8 cellular contexts compared by ENCODE assay signal in genomic region chr5:124806026-124806856, GRCh38. TPM values are rescaled to one million over a fixed set of nuclear protein-coding genes. Genes with fewer than 3 reads are reported as not detected.
DNase-seq lines count a peak whose midpoint lies in the region; ATAC-seq, FAIRE-seq and TF ChIP-seq lines count a peak whose summit lies in the region.

No MANE protein-coding gene starts in this region.

- no peak overlapping the region for H3K9ac ChIP-seq in endocrine pancreas (ENCODE audit: control insufficient read depth, insufficient read depth, low read length)

- H3K27me3 Mint-ChIP-seq in natural killer cell (ENCODE audit: low read depth in 2 of 2): no peaks in the 10 kb centered on the region

- peak; percentile 92 for DNase-seq in G401 (ENCODE audit: low spot score)
- DNase-seq in NCI-H524 treated with DMSO at 0.1 percent for 48 hours (lab: John Stamatoyannopoulos, UW): peak; percentile 21
- peak; percentile 80 for DNase-seq in lower lobe of right lung
- DNase-seq in stimulated activated CD4-positive, alpha-beta T cell treated with anti-CD3 and anti-CD28 coated beads, Interleukin-1b, Interleukin-23, amount 100 ng/mL, for 48 hours: no peak
- DNase-seq in spleen: no peak
- no peak for DNase-seq in natural killer cell
- no peak for DNase-seq in GM12891 (ENCODE audit: insufficient read length, low spot score)

- H3K9me3 Mint-ChIP-seq in natural killer cell: no peaks in the 10 kb centered on the region

- peaks cover 12% of the 10 kb centered on the region for H3K4me1 ChIP-seq in endocrine pancreas (ENCODE audit: control insufficient read depth, insufficient read depth, low read length)
- H3K4me1 ChIP-seq in lower lobe of right lung: no peaks in the 10 kb centered on the region
- no peaks in the 10 kb centered on the region for H3K4me1 ChIP-seq in spleen

- TF ChIP-seq POLR2A in spleen (IDR thresholded peaks at IDR 0.05): no peak
- no peak for TF ChIP-seq POLR2A in GM12891 (IDR thresholded peaks at IDR 0.05; ENCODE audit: low read depth, low read length)

- H3K36me3 ChIP-seq in endocrine pancreas (ENCODE audit: control insufficient read depth, insufficient read depth, low read length) (no peaks in the 10 kb centered on the region), lower lobe of right lung (no peaks in the 10 kb centered on the region), spleen (no peaks in the 10 kb centered on the region)

- H3K27me3 ChIP-seq in endocrine pancreas (ENCODE audit: control insufficient read depth, insufficient read depth, low read length) (no peaks in the 10 kb centered on the region), lower lobe of right lung (ENCODE audit: low read depth) (no peaks in the 10 kb centered on the region), spleen (replicated peaks in 1 of 7) (no peaks in the 10 kb centered on the region)

- no peak overlapping the region for H3K27ac ChIP-seq in lower lobe of right lung
- H3K27ac ChIP-seq in spleen: no peak overlapping the region

- no peak for TF ChIP-seq CTCF in lower lobe of right lung (IDR thresholded peaks at IDR 0.05)
- TF ChIP-seq CTCF in spleen (IDR thresholded peaks at IDR 0.05 in 8 of 11, conservative IDR thresholded peaks at IDR 0.05 in 3 of 11): no peak
- TF ChIP-seq CTCF in natural killer cell (IDR thresholded peaks at IDR 0.05): no peak

- peak overlapping the region; percentile 42 for H3K4me3 ChIP-seq in endocrine pancreas (ENCODE audit: control insufficient read depth, insufficient read depth, low read length)
- no peak overlapping the region for H3K4me3 ChIP-seq in lower lobe of right lung
- no peak overlapping the region for H3K4me3 ChIP-seq in spleen

- H3K27ac Mint-ChIP-seq in natural killer cell: no peak overlapping the region

- intact Hi-C loops in lower lobe of right lung (cut with DNase I) (no loop called here), spleen (cut with DNase I; ENCODE audit: low total_unique reads) (no loop called here), natural killer cell (cut with micrococcal nuclease) (no loop called here)

- ATAC-seq in lower lobe of right lung (peak in 1 of 2 donors; percentile 73), natural killer cell (no peak)

- in situ Hi-C loops in G401 (cut with HindIII; ENCODE audit: low sequenced_read_pairs): no loop called here

- H3K9me3 ChIP-seq in endocrine pancreas (ENCODE audit: control insufficient read depth, low read length): no peaks in the 10 kb centered on the region
- no peaks in the 10 kb centered on the region for H3K9me3 ChIP-seq in lower lobe of right lung
- H3K9me3 ChIP-seq in spleen: no peaks in the 10 kb centered on the region

- H3K36me3 Mint-ChIP-seq in natural killer cell: no peaks in the 10 kb centered on the region

- no peak overlapping the region for H3K4me3 Mint-ChIP-seq in natural killer cell

- 52 to 67% (median 53%) methylated on average over 11 of the region's 11 CpGs for WGBS in spleen, 5 donors

- no peaks in the 10 kb centered on the region for H3K4me1 Mint-ChIP-seq in natural killer cell

- FAIRE-seq in GM12891 (lab: Jason Lieb, UNC): no peak

TF ChIP-seq in GM12891, 5 proteins besides CTCF, POLR2A, EP300 and RAD21:
- TF ChIP-seq SPI1 (IDR thresholded peaks at IDR 0.05; ENCODE audit: low read depth, low read length): no peak
TF ChIP-seq in GM12891: peak in this region for 0.

RNA-seq across cellular contexts. Expression of gene ZNF608, which starts 59.8 kb away (rescaled TPM):
- 25.7 and 34.8 TPM in 2 replicates for total RNA-seq in G401 (2014; rRNA removed; shearing (Covaris generic))
- 27.9 TPM for total RNA-seq in lower lobe of right lung
- 10 to 100 TPM in 5 of 7 donors, 1 to 10 TPM in 2; 7.7 to 14.4 (median 10.9) TPM for total RNA-seq in spleen
- 1 to 10 TPM; 5.8 to 9.9 (median 6.9) TPM for polyA plus RNA-seq in spleen
- total RNA-seq in natural killer cell: 1 to 10 TPM in 1 of 3 donors, under 1 TPM in 1, not detected in 1; 0.39 to 6.6 TPM
- 6.2 TPM for polyA plus RNA-seq in GM12891 (2012; ENCODE audit: low read depth, missing spikeins)

Comparison
In these comparisons a context has a peak if more than half of its experiments do, and no peak if none do; other contexts are left out.
1. DNase-seq: peak in G401 (single experiment), NCI-H524 treated with DMSO at 0.1 percent for 48 hours (single experiment) and lower lobe of right lung (single experiment); none in stimulated activated CD4-positive, alpha-beta T cell treated with anti-CD3 and anti-CD28 coated beads, Interleukin-1b, Interleukin-23, amount 100 ng/mL, for 48 hours (single experiment), spleen (single experiment), natural killer cell (single experiment) and GM12891 (single experiment).